Comparison of ENCODE assay signal across 32 cellular contexts in genomic region chr4:112933790-112934189, GRCh38.
"Had no signal": no experiment of that assay in that cellular context is flagged by ENCODE, and none has a peak within 500 bp of the region (broad histone marks: within the 10 kb centered on the region; RNA-seq: fewer than 3 reads in every experiment).

No MANE protein-coding gene starts in this region.

- H3K36me3 ChIP-seq: brain microvascular endothelial cell, esophagus muscularis mucosa, gastroesophageal sphincter had no signal

- H3K27ac ChIP-seq: brain microvascular endothelial cell, coronary artery, esophagus muscularis mucosa, gastroesophageal sphincter had no signal

- ATAC-seq: activated CD4-positive, CD25-positive, alpha-beta regulatory T cell treated with anti-CD3 and anti-CD28 coated beads, Interleukin-2, amount 50 U/mL, for 24 hours; activated CD8-positive, alpha-beta memory T cell treated with anti-CD3 and anti-CD28 coated beads, Interleukin-2, amount 10 ng/mL, durations not matched to agents 7 days and 5 days; activated CD8-positive, alpha-beta T cell treated with anti-CD3 and anti-CD28 coated beads, Interleukin-2, amount 10 ng/mL, durations not matched to agents 7 days and 5 days; gastroesophageal sphincter had no signal

- H3K4me3 ChIP-seq: coronary artery, dorsolateral prefrontal cortex, esophagus muscularis mucosa, gastroesophageal sphincter had no signal

- H3K36me3 Mint-ChIP-seq: activated CD4-positive, alpha-beta memory T cell treated with anti-CD3 and anti-CD28 coated beads for 36 hours; activated CD8-positive, alpha-beta memory T cell treated with anti-CD3 and anti-CD28 coated beads, Interleukin-2, amount 10 ng/mL, durations not matched to agents 7 days and 5 days; activated naive CD4-positive, alpha-beta T cell treated with anti-CD3 and anti-CD28 coated beads, Interleukin-2, amount 50 U/mL, for 24 hours; activated naive CD8-positive, alpha-beta T cell treated with anti-CD3 and anti-CD28 coated beads for 36 hours had no signal

- H3K9me3 Mint-ChIP-seq: activated B cell treated with CpG ODN at 0.5 μM for 24 hours; activated CD4-positive, alpha-beta memory T cell treated with anti-CD3 and anti-CD28 coated beads for 36 hours; activated CD4-positive, alpha-beta T cell treated with anti-CD3 and anti-CD28 coated beads, Interleukin-2, amount 10 ng/mL, durations not matched to agents 24 days and 14 days; activated naive CD4-positive, alpha-beta T cell treated with anti-CD3 and anti-CD28 coated beads for 36 hours; activated naive CD4-positive, alpha-beta T cell treated with anti-CD3 and anti-CD28 coated beads, Interleukin-2, amount 50 U/mL, for 24 hours; activated naive CD8-positive, alpha-beta T cell treated with anti-CD3 and anti-CD28 coated beads for 36 hours; activated T-helper 1 cell treated with anti-CD3 and anti-CD28 coated beads, Interleukin-12 subunit alpha, Interleukin-12 subunit beta, Interleukin-2, Interleukin-4 antibody, amounts not matched to agents 30 ng/mL and 10 ng/mL and 1 ng/mL, durations not matched to agents 14 hours and 24 hours and 36 hours; activated T-helper 2 cell treated with anti-CD3 and anti-CD28 coated beads, Interferon-gamma antibody, Interleukin-2, Interleukin-4, amounts not matched to agents 10 μg/mL and 5 μg/mL and 100 μg/mL, durations not matched to agents 14 hours and 24 hours and 36 hours; central memory CD8-positive, alpha-beta T cell; dendritic cell treated with granulocyte-macrophage colony-stimulating factor and Interleukin-4, amounts not matched to agents 40 ng/mL and 50 ng/mL, for 4 days had no signal

- H3K4me3 Mint-ChIP-seq: activated B cell treated with CpG ODN at 0.5 μM for 24 hours; activated CD4-positive, alpha-beta memory T cell treated with anti-CD3 and anti-CD28 coated beads for 36 hours; activated CD4-positive, alpha-beta T cell treated with anti-CD3 and anti-CD28 coated beads, Interleukin-2, amount 10 ng/mL, durations not matched to agents 24 days and 14 days; activated CD8-positive, alpha-beta memory T cell treated with anti-CD3 and anti-CD28 coated beads, Interleukin-2, amount 10 ng/mL, durations not matched to agents 7 days and 5 days; activated CD8-positive, alpha-beta T cell treated with anti-CD3 and anti-CD28 coated beads, Interleukin-2, amount 10 ng/mL, durations not matched to agents 7 days and 5 days; activated naive CD4-positive, alpha-beta T cell treated with anti-CD3 and anti-CD28 coated beads for 36 hours; activated naive CD4-positive, alpha-beta T cell treated with anti-CD3 and anti-CD28 coated beads, Interleukin-2, amount 50 U/mL, for 24 hours; activated naive CD8-positive, alpha-beta T cell treated with anti-CD3 and anti-CD28 coated beads for 36 hours; activated T-helper 1 cell treated with anti-CD3 and anti-CD28 coated beads, Interleukin-12 subunit alpha, Interleukin-12 subunit beta, Interleukin-2, Interleukin-4 antibody, amounts not matched to agents 30 ng/mL and 10 ng/mL and 1 ng/mL, durations not matched to agents 14 hours and 24 hours and 36 hours; central memory CD8-positive, alpha-beta T cell; dendritic cell treated with granulocyte-macrophage colony-stimulating factor and Interleukin-4, amounts not matched to agents 40 ng/mL and 50 ng/mL, for 4 days had no signal

- DNase-seq: activated B cell treated with CpG ODN at 0.5 μM for 24 hours; activated CD4-positive, alpha-beta memory T cell treated with anti-CD3 and anti-CD28 coated beads for 36 hours; activated CD4-positive, alpha-beta T cell treated with anti-CD3 and anti-CD28 coated beads, Interleukin-2, amount 10 ng/mL, durations not matched to agents 24 days and 14 days; activated CD8-positive, alpha-beta memory T cell treated with anti-CD3 and anti-CD28 coated beads, Interleukin-2, amount 10 ng/mL, durations not matched to agents 7 days and 5 days; activated CD8-positive, alpha-beta memory T cell treated with anti-CD3 and anti-CD28 coated beads, Interleukin-2, amount 50 U/mL, for 4 hours; activated CD8-positive, alpha-beta T cell treated with anti-CD3 and anti-CD28 coated beads, Interleukin-2, amount 10 ng/mL, durations not matched to agents 7 days and 5 days; activated effector memory CD4-positive, alpha-beta T cell treated with anti-CD3 and anti-CD28 coated beads, Interleukin-2, amount 50 U/mL, for 16 hours; activated naive CD4-positive, alpha-beta T cell treated with anti-CD3 and anti-CD28 coated beads for 36 hours; activated naive CD8-positive, alpha-beta T cell treated with anti-CD3 and anti-CD28 coated beads for 36 hours; activated T-cell treated with anti-CD3 and anti-CD28 coated beads, Interleukin-2, amount 50 U/mL, for 1 hour; activated T-cell treated with anti-CD3 and anti-CD28 coated beads, Interleukin-2, amount 50 U/mL, for 48 hours; amniotic stem cell; anterior cingulate cortex; brain microvascular endothelial cell; dorsolateral prefrontal cortex; effector memory CD4-positive, alpha-beta T cell; erythroblast; foreskin melanocyte; head of caudate nucleus; hippocampal formation; T-helper 2 cell had no signal

- H3K27me3 Mint-ChIP-seq: dendritic cell treated with granulocyte-macrophage colony-stimulating factor and Interleukin-4, amounts not matched to agents 40 ng/mL and 50 ng/mL, for 4 days had no signal

- H3K9me3 ChIP-seq: esophagus muscularis mucosa, gastroesophageal sphincter had no signal

- H3K27me3 ChIP-seq: brain microvascular endothelial cell, dorsolateral prefrontal cortex, esophagus muscularis mucosa, gastroesophageal sphincter had no signal

- H3K4me1 Mint-ChIP-seq: activated B cell treated with CpG ODN at 0.5 μM for 24 hours; activated CD4-positive, alpha-beta T cell treated with anti-CD3 and anti-CD28 coated beads, Interleukin-2, amount 10 ng/mL, durations not matched to agents 24 days and 14 days; activated CD8-positive, alpha-beta memory T cell treated with anti-CD3 and anti-CD28 coated beads, Interleukin-2, amount 10 ng/mL, durations not matched to agents 7 days and 5 days; activated naive CD4-positive, alpha-beta T cell treated with anti-CD3 and anti-CD28 coated beads, Interleukin-2, amount 50 U/mL, for 24 hours; central memory CD8-positive, alpha-beta T cell had no signal

- FAIRE-seq: astrocyte, bronchial epithelial cell had no signal

- H3K27ac Mint-ChIP-seq: activated B cell treated with CpG ODN at 0.5 μM for 24 hours; activated CD4-positive, alpha-beta memory T cell treated with anti-CD3 and anti-CD28 coated beads for 36 hours; activated CD4-positive, alpha-beta T cell treated with anti-CD3 and anti-CD28 coated beads, Interleukin-2, amount 10 ng/mL, durations not matched to agents 24 days and 14 days; activated CD8-positive, alpha-beta memory T cell treated with anti-CD3 and anti-CD28 coated beads, Interleukin-2, amount 10 ng/mL, durations not matched to agents 7 days and 5 days; activated CD8-positive, alpha-beta T cell treated with anti-CD3 and anti-CD28 coated beads, Interleukin-2, amount 10 ng/mL, durations not matched to agents 7 days and 5 days; activated naive CD4-positive, alpha-beta T cell treated with anti-CD3 and anti-CD28 coated beads for 36 hours; activated naive CD4-positive, alpha-beta T cell treated with anti-CD3 and anti-CD28 coated beads, Interleukin-2, amount 50 U/mL, for 24 hours; activated naive CD8-positive, alpha-beta T cell treated with anti-CD3 and anti-CD28 coated beads for 36 hours; activated T-helper 1 cell treated with anti-CD3 and anti-CD28 coated beads, Interleukin-12 subunit alpha, Interleukin-12 subunit beta, Interleukin-2, Interleukin-4 antibody, amounts not matched to agents 30 ng/mL and 10 ng/mL and 1 ng/mL, durations not matched to agents 14 hours and 24 hours and 36 hours; activated T-helper 2 cell treated with anti-CD3 and anti-CD28 coated beads, Interferon-gamma antibody, Interleukin-2, Interleukin-4, amounts not matched to agents 10 μg/mL and 5 μg/mL and 100 μg/mL, durations not matched to agents 14 hours and 24 hours and 36 hours; dendritic cell treated with granulocyte-macrophage colony-stimulating factor and Interleukin-4, amounts not matched to agents 40 ng/mL and 50 ng/mL, for 4 days had no signal
